28 cellular contexts compared by ENCODE assay signal in genomic region chr10:133461027-133461426, GRCh38. TPM values are rescaled to one million over a fixed set of nuclear protein-coding genes. Genes with fewer than 3 reads are reported as not detected.
"Had no signal": no experiment of that assay in that cellular context is flagged by ENCODE, and none has a peak within 500 bp of the region (broad histone marks: within the 10 kb centered on the region; RNA-seq: fewer than 3 reads in every experiment).

No MANE protein-coding gene starts in this region.

- H3K36me3 ChIP-seq: breast epithelium, Peyer's patch, SJSA1 had no signal

- H3K4me3 ChIP-seq: breast epithelium, Peyer's patch, SJSA1 had no signal

- H3K27ac ChIP-seq: breast epithelium, Peyer's patch, RWPE1, SJSA1 had no signal

- ATAC-seq: activated T-cell treated with anti-CD3 and anti-CD28 coated beads, Interleukin-2, amount 50 U/mL, for 72 hours; SK-N-SH treated with all-trans-retinoic acid at 6 μM for 48 hours; WTC11 had no signal

- H3K27ac Mint-ChIP-seq: activated CD4-positive, alpha-beta memory T cell treated with anti-CD3 and anti-CD28 coated beads for 36 hours; activated T-cell treated with anti-CD3 and anti-CD28 coated beads, Interleukin-2, amount 50 U/mL, for 72 hours; activated T-helper 2 cell treated with anti-CD3 and anti-CD28 coated beads, Interferon-gamma antibody, Interleukin-2, Interleukin-4, amounts not matched to agents 10 μg/mL and 5 μg/mL and 100 μg/mL, durations not matched to agents 14 hours and 24 hours and 36 hours; WTC11 had no signal

- H3K27me3 Mint-ChIP-seq: activated CD4-positive, alpha-beta memory T cell treated with anti-CD3 and anti-CD28 coated beads for 36 hours had no signal

- H3K27me3 ChIP-seq: breast epithelium, Peyer's patch, SJSA1 had no signal

- DNase-seq: activated CD4-positive, alpha-beta memory T cell treated with anti-CD3 and anti-CD28 coated beads for 36 hours; activated CD4-positive, alpha-beta T cell treated with anti-CD3 and anti-CD28 coated beads for 48 hours; activated CD4-positive, CD25-positive, alpha-beta regulatory T cell treated with anti-CD3 and anti-CD28 coated beads, Interleukin-2, amount 50 U/mL, for 72 hours; activated CD8-positive, alpha-beta memory T cell treated with anti-CD3 and anti-CD28 coated beads for 24 hours; activated gamma-delta T cell treated with Interleukin-2 at 50 U/mL for 16 hours; activated naive CD4-positive, alpha-beta T cell treated with anti-CD3 and anti-CD28 coated beads, Interleukin-2, amount 50 U/mL, for 16 hours; activated T-cell treated with anti-CD3 and anti-CD28 coated beads, Interleukin-2, amount 50 U/mL, for 72 hours; aorta; central memory CD4-positive, alpha-beta T cell; Karpas-422; MM.1S; NCI-H1105 treated with DMSO at 0.1 percent for 48 hours; NCI-H146; NCI-H187 treated with DMSO at 0.1 percent for 48 hours; NCI-H2081 treated with DMSO at 0.1 percent for 48 hours; NCI-H446; NCI-H524; SHP77; SW 1271; T-helper 9 cell had no signal

- H3K9me3 ChIP-seq: Peyer's patch had no signal

- H3K4me1 ChIP-seq: breast epithelium, Peyer's patch, SJSA1 had no signal

- H3K4me1 Mint-ChIP-seq: WTC11 had no signal

- H3K36me3 Mint-ChIP-seq: activated CD4-positive, alpha-beta memory T cell treated with anti-CD3 and anti-CD28 coated beads for 36 hours had no signal

- H3K4me3 Mint-ChIP-seq: activated CD4-positive, alpha-beta memory T cell treated with anti-CD3 and anti-CD28 coated beads for 36 hours; activated T-cell treated with anti-CD3 and anti-CD28 coated beads, Interleukin-2, amount 50 U/mL, for 72 hours; WTC11 had no signal

RNA-seq across cellular contexts. Expression of gene SPRN, which starts 36.6 kb away (rescaled TPM):
- total RNA-seq: activated CD4-positive, alpha-beta memory T cell treated with anti-CD3 and anti-CD28 coated beads for 36 hours; activated T-cell treated with anti-CD3 and anti-CD28 coated beads, Interleukin-2, amount 50 U/mL, for 72 hours; activated T-helper 2 cell treated with anti-CD3 and anti-CD28 coated beads, Interferon-gamma antibody, Interleukin-2, Interleukin-4, amounts not matched to agents 10 μg/mL and 5 μg/mL and 100 μg/mL, durations not matched to agents 14 hours and 24 hours and 36 hours; aorta; SJSA1; T-helper 1 cell treated with Interleukin-12 subunit alpha and Interleukin-12 subunit beta and Interleukin-4 antibody, amounts not matched to agents 30 ng/mL and 1 ng/mL, for 36 hours had no signal
